ENCODE assay signal across 17 cellular contexts in genomic region chr3:2300938-2301337, GRCh38.
DNase-seq lines count a peak whose midpoint lies in the region; ATAC-seq and TF ChIP-seq lines count a peak whose summit lies in the region.
"Had no signal": no experiment of that assay in that cellular context is flagged by ENCODE, and none has a peak within 500 bp of the region (broad histone marks: within the 10 kb centered on the region; RNA-seq: fewer than 3 reads in every experiment).

No MANE protein-coding gene starts in this region.

- intact Hi-C loops in lower lobe of right lung (cut with DNase I), result no loop called here

- H3K4me1 ChIP-seq in SK-N-SH (ENCODE audit: control insufficient read depth in 1 of 2, insufficient read depth in 2 of 2, low read depth in 1 of 2, low read length in 1 of 2) (peaks cover 0 to 3% of the 10 kb centered on the region in 2 experiments; a peak in 2 of 4 replicates), lower lobe of right lung (no peaks in the 10 kb centered on the region)
- H3K4me1 ChIP-seq: A549; BLaER1 treated with 17β-estradiol and CSF1 and Interleukin-3, amounts not matched to agents 10 nM and 100 nM; Caco-2 had no signal

- TF ChIP-seq EP300 in SK-N-SH (IDR thresholded peaks at IDR 0.05; ENCODE audit: borderline replicate concordance in 1 of 2, low read depth in 1 of 2, low read length in 1 of 2), result peak in 1 of 2 experiments; percentile 37; a peak in 1 of 4 replicates

- peak; percentile 44 for DNase-seq in SK-N-SH
- peak; percentile 45 for DNase-seq in NCI-H82 (lab: John Stamatoyannopoulos, UW)
- DNase-seq in SK-N-DZ (ENCODE audit: low spot score), result peak; percentile 22
- DNase-seq in islet precursor cell, result no peak
- DNase-seq in lower lobe of right lung, result no peak
- DNase-seq: AML-193; Caco-2; Calu3; CD4-positive, alpha-beta T cell; CD8-positive, alpha-beta T cell; DMS79 treated with DMSO at 0.1 percent for 48 hours; GF-D8 had no signal

- TF ChIP-seq CTCF in SK-N-SH (IDR thresholded peaks at IDR 0.05) (no peak), lower lobe of right lung (IDR thresholded peaks at IDR 0.05) (no peak)

- no peak overlapping the region for H3K9ac ChIP-seq in SK-N-SH
- H3K9ac ChIP-seq: BLaER1 treated with 17β-estradiol and CSF1 and Interleukin-3, amounts not matched to agents 10 nM and 100 nM had no signal

- H3K36me3 ChIP-seq in SK-N-SH (replicated peaks in 1 of 2; ENCODE audit: control insufficient read depth in 1 of 2, insufficient read depth in 2 of 2, low read length in 1 of 2) (no peaks in the 10 kb centered on the region), lower lobe of right lung (no peaks in the 10 kb centered on the region)
- H3K36me3 ChIP-seq: BLaER1 treated with 17β-estradiol and CSF1 and Interleukin-3, amounts not matched to agents 10 nM and 100 nM had no signal

- 10% methylated on average over 3 of the region's 3 CpGs for WGBS in SK-N-SH (ENCODE audit: low lambda C conversion rate)

- CTCF ChIA-PET in SK-N-SH (lab: Yijun Ruan, JAX), result interaction anchor here (1.2 to 1.4 kb wide), 2 partner anchors 17 to 621 kb away, joined by 3 read pairs; no protein-coding TSS in a partner anchor

- H4K20me1 ChIP-seq in SK-N-SH (ENCODE audit: insufficient read depth), result no peaks in the 10 kb centered on the region
- H4K20me1 ChIP-seq: BLaER1 treated with 17β-estradiol and CSF1 and Interleukin-3, amounts not matched to agents 10 nM and 100 nM had no signal

- TF ChIP-seq RAD21 in SK-N-SH (IDR thresholded peaks at IDR 0.05; ENCODE audit: low read length), result peak; percentile 35; the same call in 1 of the 2 replicates

- POLR2A ChIA-PET in SK-N-SH (lab: Yijun Ruan, JAX), result interaction anchor here (0.6 kb wide), 2 partner anchors 31 to 652 kb away, joined by 3 read pairs; no protein-coding TSS in a partner anchor

- ATAC-seq in SK-N-SH treated with all-trans-retinoic acid at 6 μM for 48 hours (no peak), lower lobe of right lung (no peak)
- ATAC-seq: A549; CD8-positive, alpha-beta T cell had no signal

- peak overlapping the region in 1 of 2 experiments; percentile 67; a peak in 2 of 4 replicates for H3K27ac ChIP-seq in SK-N-SH (ENCODE audit: low read depth in 2 of 2, low read length in 1 of 2)
- no peak overlapping the region for H3K27ac ChIP-seq in lower lobe of right lung
- H3K27ac ChIP-seq: 22Rv1; A549; BLaER1 treated with 17β-estradiol and CSF1 and Interleukin-3, amounts not matched to agents 10 nM and 100 nM; C4-2B had no signal

- no peaks in the 10 kb centered on the region for H3F3A ChIP-seq in SK-N-SH (replicated peaks; ENCODE audit: insufficient read depth)

- no peak overlapping the region for H3K4me3 ChIP-seq in SK-N-SH (ENCODE audit: low read depth in 2 of 2, low read length in 1 of 2)
- no peak overlapping the region for H3K4me3 ChIP-seq in lower lobe of right lung
- H3K4me3 ChIP-seq: A549; BLaER1 treated with 17β-estradiol and CSF1 and Interleukin-3, amounts not matched to agents 10 nM and 100 nM had no signal

- H3K27me3 ChIP-seq in SK-N-SH (ENCODE audit: insufficient read depth) (no peaks in the 10 kb centered on the region), lower lobe of right lung (ENCODE audit: low read depth) (no peaks in the 10 kb centered on the region)
- H3K27me3 ChIP-seq: BLaER1 treated with 17β-estradiol and CSF1 and Interleukin-3, amounts not matched to agents 10 nM and 100 nM had no signal

- no peaks in the 10 kb centered on the region for H3K79me2 ChIP-seq in SK-N-SH (ENCODE audit: insufficient read depth)

- H3K9me3 ChIP-seq in SK-N-SH, result peaks cover 4% of the 10 kb centered on the region; the same call in 1 of the 2 replicates
- H3K9me3 ChIP-seq in lower lobe of right lung, result no peaks in the 10 kb centered on the region
- H3K9me3 ChIP-seq: A549; BLaER1 treated with 17β-estradiol and CSF1 and Interleukin-3, amounts not matched to agents 10 nM and 100 nM; Caco-2 had no signal

- no peak overlapping the region for H3K4me2 ChIP-seq in SK-N-SH
- H3K4me2 ChIP-seq: A549; BLaER1 treated with 17β-estradiol and CSF1 and Interleukin-3, amounts not matched to agents 10 nM and 100 nM had no signal

- H2AFZ ChIP-seq in SK-N-SH (ENCODE audit: low read depth), result no peak overlapping the region

- H3K9me2 ChIP-seq in SK-N-SH, result no peaks in the 10 kb centered on the region

TF ChIP-seq in SK-N-SH, 30 proteins besides CTCF, POLR2A, EP300 and RAD21:
- TF ChIP-seq RCOR1 (IDR thresholded peaks at IDR 0.05; ENCODE audit: low read length) (peak; percentile 76), SMC3 (IDR thresholded peaks at IDR 0.05; ENCODE audit: low read depth, low read length) (no peak), GATA2 (CRISPR knock-in tag; IDR thresholded peaks at IDR 0.05) (peak; percentile 59; the same call in 1 of the 2 replicates)
TF ChIP-seq in SK-N-SH: peak in this region for 2.

TF ChIP-seq in SK-N-SH treated with all-trans-retinoic acid at 6 μM for 48 hours, 23 proteins besides CTCF, POLR2A, EP300 and RAD21:
- TF ChIP-seq ZNF70 (CRISPR knock-in tag; IDR thresholded peaks at IDR 0.05) (no peak), CSRNP3 (CRISPR knock-in tag; IDR thresholded peaks at IDR 0.05) (no peak), ARNTL (CRISPR knock-in tag; IDR thresholded peaks at IDR 0.05; ENCODE audit: borderline replicate concordance, low read depth) (no peak), ESRRG (CRISPR knock-in tag; IDR thresholded peaks at IDR 0.05) (no peak), ZNF565 (CRISPR knock-in tag; conservative IDR thresholded peaks at IDR 0.05; ENCODE audit: low read depth) (no peak), PPARA (CRISPR knock-in tag; IDR thresholded peaks at IDR 0.05; ENCODE audit: borderline replicate concordance) (no peak), TCF4 (CRISPR knock-in tag; IDR thresholded peaks at IDR 0.05; ENCODE audit: borderline replicate concordance) (no peak), SNAI2 (CRISPR knock-in tag; IDR thresholded peaks at IDR 0.05) (no peak), PATZ1 (CRISPR knock-in tag; IDR thresholded peaks at IDR 0.05; ENCODE audit: borderline replicate concordance) (no peak), OSR1 (CRISPR knock-in tag; IDR thresholded peaks at IDR 0.05) (no peak), ZFP30 (CRISPR knock-in tag; IDR thresholded peaks at IDR 0.05) (no peak)

Comparison
In these comparisons a context has a peak if more than half of its experiments do, and no peak if none do; other contexts are left out.
1. DNase-seq: peak in SK-N-SH (single experiment), NCI-H82 (single experiment) and SK-N-DZ (single experiment); none in islet precursor cell (single experiment) and lower lobe of right lung (single experiment).